In the genomic region with DNA sequence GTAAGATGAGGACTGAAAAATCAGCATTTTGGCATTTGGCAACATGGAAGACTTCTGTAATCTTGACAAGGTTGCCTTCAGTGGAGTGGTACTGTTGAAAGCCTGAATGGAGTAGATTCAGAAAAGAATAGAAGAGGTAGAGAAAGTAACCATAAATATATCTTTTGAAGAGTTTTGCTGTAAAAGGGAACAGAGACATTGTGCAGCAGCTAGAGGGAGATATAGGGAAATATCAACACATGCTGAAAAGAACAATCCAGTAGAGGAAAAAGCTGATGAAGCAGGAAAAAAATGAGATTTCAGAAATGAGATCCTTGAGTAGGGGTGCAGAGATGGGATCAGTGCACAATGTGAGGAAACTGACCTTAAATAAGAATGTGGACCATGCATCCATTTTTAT, we compare ENCODE assay signal across 12 cellular contexts.
DNase-seq lines count a peak whose midpoint lies in the region; ATAC-seq, FAIRE-seq and TF ChIP-seq lines count a peak whose summit lies in the region.
"Had no signal": no experiment of that assay in that cellular context is flagged by ENCODE, and none has a peak within 500 bp of the region (broad histone marks: within the 10 kb centered on the region; RNA-seq: fewer than 3 reads in every experiment).

No MANE protein-coding gene starts in this region.

- peak; percentile 10 for ATAC-seq in left lung
- ATAC-seq in GM18861 (IDR thresholded peaks at IDR 0.05; ENCODE audit: unreplicated experiment) = no peak
- ATAC-seq in HG02840 (IDR thresholded peaks at IDR 0.05; ENCODE audit: low FRiP score, unreplicated experiment) = no peak

- DNase-seq in BJ (ENCODE audit: low read depth) (no peak), Karpas-422 (no peak), bronchial epithelial cell (ENCODE audit: low read depth) (peak; percentile 10), left lung (no peak), NCI-H524 treated with DMSO at 0.1 percent for 48 hours (lab: John Stamatoyannopoulos, UW) (no peak), NCI-H345 (lab: John Stamatoyannopoulos, UW) (no peak)
- DNase-seq: activated CD8-positive, alpha-beta memory T cell treated with anti-CD3 and anti-CD28 coated beads, Interleukin-2, amount 50 U/mL, for 4 hours; CD4-positive, alpha-beta memory T cell; nephron progenitor cell had no signal

- peaks cover 19% of the 10 kb centered on the region for H3K79me2 ChIP-seq in Karpas-422 (ENCODE audit: low read length)

- TF ChIP-seq CTCF in BJ (IDR thresholded peaks at IDR 0.05; ENCODE audit: insufficient read depth, low read depth, low read length) = 0 out of 2 replicates have a peak, but pooled peaks have one; percentile 11
- TF ChIP-seq CTCF in bronchial epithelial cell (IDR thresholded peaks at IDR 0.05; ENCODE audit: insufficient read depth, low read length, severe bottlenecking) = peak; percentile 23
- TF ChIP-seq CTCF in left lung (IDR thresholded peaks at IDR 0.05) = peak in 1 of 2 donors; percentile 15

- no peak for FAIRE-seq in bronchial epithelial cell (lab: Jason Lieb, UNC)
- FAIRE-seq: islet of Langerhans had no signal

- H3K27ac ChIP-seq in Karpas-422 (ENCODE audit: low read length) (0 out of 2 replicates have a peak overlapping the region, but pooled peaks have one; percentile 1), left lung (no peak overlapping the region)

- no peak overlapping the region for H3K4me3 ChIP-seq in BJ (ENCODE audit: low read depth, low read length)
- no peak overlapping the region for H3K4me3 ChIP-seq in Karpas-422 (ENCODE audit: low read length)
- H3K4me3 ChIP-seq in bronchial epithelial cell (ENCODE audit: low read depth, low read length) = no peak overlapping the region
- H3K4me3 ChIP-seq in left lung = no peak overlapping the region

- H3K9me3 ChIP-seq in Karpas-422 (ENCODE audit: low read length) = no peaks in the 10 kb centered on the region
- H3K9me3 ChIP-seq in left lung = no peaks in the 10 kb centered on the region

- H4K20me1 ChIP-seq in Karpas-422 (ENCODE audit: insufficient read depth, low read depth, low read length) = no peaks in the 10 kb centered on the region

- POLR2A ChIA-PET in BJ (lab: Charles Lee) = no interaction called here

- no peak overlapping the region for H3K4me2 ChIP-seq in Karpas-422 (ENCODE audit: low read depth, low read length, poor library complexity, severe bottlenecking)

- no peaks in the 10 kb centered on the region for H3K4me1 ChIP-seq in Karpas-422 (ENCODE audit: low read length)
- H3K4me1 ChIP-seq in left lung = peaks cover 0 to 12% of the 10 kb centered on the region in 2 donors

- CTCF ChIA-PET in BJ (lab: Yijun Ruan, JAX) = no interaction called here

- intact Hi-C loops in left lung (cut with DNase I) = no loop called here

- H3K27me3 ChIP-seq in BJ (ENCODE audit: control insufficient read depth, insufficient read depth, low read length) (no peaks in the 10 kb centered on the region; the same call in 1 of the 2 replicates), Karpas-422 (ENCODE audit: low read length) (no peaks in the 10 kb centered on the region), bronchial epithelial cell (ENCODE audit: control insufficient read depth, insufficient read depth, low read length) (no peaks in the 10 kb centered on the region), left lung (no peaks in the 10 kb centered on the region)

- H2AFZ ChIP-seq in Karpas-422 (ENCODE audit: low read length) = no peak overlapping the region

- H3K9me2 ChIP-seq in Karpas-422 (replicated peaks; ENCODE audit: insufficient read depth, low read length) = no peaks in the 10 kb centered on the region

- H3K36me3 ChIP-seq in BJ (ENCODE audit: control insufficient read depth, insufficient read depth, low read length) (no peaks in the 10 kb centered on the region), Karpas-422 (ENCODE audit: insufficient read depth, low read length) (peaks cover 65% of the 10 kb centered on the region), bronchial epithelial cell (ENCODE audit: control insufficient read depth, insufficient read depth, low read length) (no peaks in the 10 kb centered on the region), left lung (no peaks in the 10 kb centered on the region)

- no peak overlapping the region for H3K9ac ChIP-seq in Karpas-422 (ENCODE audit: low read length)
